1 cellular context compared by ENCODE assay signal in genomic region chr12:119158004-119158776, GRCh38.
TF ChIP-seq lines count a peak whose summit lies in the region.

No MANE protein-coding gene starts in this region.

TF ChIP-seq in H1, 55 proteins besides CTCF, POLR2A, EP300 and RAD21:
- TF ChIP-seq ZNF274 (IDR thresholded peaks at IDR 0.05; ENCODE audit: borderline replicate concordance, extremely low read depth, low read length) (no peak), SAP30 (IDR thresholded peaks at IDR 0.05; ENCODE audit: insufficient read depth, insufficient replicate concordance, low read length) (no peak), SIRT6 (IDR thresholded peaks at IDR 0.05; ENCODE audit: low read length) (no peak), RBBP5 (IDR thresholded peaks at IDR 0.05; ENCODE audit: borderline replicate concordance, low read depth, low read length) (no peak), TEAD4 (IDR thresholded peaks at IDR 0.05; ENCODE audit: low read depth, low read length) (no peak), SIX5 (IDR thresholded peaks at IDR 0.05; ENCODE audit: low read depth, low read length) (no peak), ATF3 (IDR thresholded peaks at IDR 0.05; ENCODE audit: insufficient read depth, low read depth, low read length) (no peak), CHD2 (IDR thresholded peaks at IDR 0.05; ENCODE audit: low read length) (no peak), PHF8 (conservative IDR thresholded peaks at IDR 0.05; ENCODE audit: low read depth, low read length) (no peak), SUZ12 (IDR thresholded peaks at IDR 0.05; ENCODE audit: low read length) (no peak), CHD7 (IDR thresholded peaks at IDR 0.05; ENCODE audit: insufficient replicate concordance, low read length) (no peak), SP4 (IDR thresholded peaks at IDR 0.05; ENCODE audit: low read length) (no peak), USF2 (IDR thresholded peaks at IDR 0.05; ENCODE audit: low read length) (no peak), ASH2L (IDR thresholded peaks at IDR 0.05; ENCODE audit: low read length) (no peak), CEBPB (IDR thresholded peaks at IDR 0.05; ENCODE audit: low read depth, low read length) (no peak), TAF7 (optimal IDR thresholded peaks at IDR 0.05; ENCODE audit: borderline replicate concordance, low read depth, low read length) (no peak), SIN3A (conservative IDR thresholded peaks at IDR 0.05 in 1 of 2, IDR thresholded peaks at IDR 0.05 in 1 of 2; ENCODE audit: low read depth in 1 of 2, low read length in 2 of 2) (no peak)
